Comparison of ENCODE assay signal across 1 cellular context in the genomic region with DNA sequence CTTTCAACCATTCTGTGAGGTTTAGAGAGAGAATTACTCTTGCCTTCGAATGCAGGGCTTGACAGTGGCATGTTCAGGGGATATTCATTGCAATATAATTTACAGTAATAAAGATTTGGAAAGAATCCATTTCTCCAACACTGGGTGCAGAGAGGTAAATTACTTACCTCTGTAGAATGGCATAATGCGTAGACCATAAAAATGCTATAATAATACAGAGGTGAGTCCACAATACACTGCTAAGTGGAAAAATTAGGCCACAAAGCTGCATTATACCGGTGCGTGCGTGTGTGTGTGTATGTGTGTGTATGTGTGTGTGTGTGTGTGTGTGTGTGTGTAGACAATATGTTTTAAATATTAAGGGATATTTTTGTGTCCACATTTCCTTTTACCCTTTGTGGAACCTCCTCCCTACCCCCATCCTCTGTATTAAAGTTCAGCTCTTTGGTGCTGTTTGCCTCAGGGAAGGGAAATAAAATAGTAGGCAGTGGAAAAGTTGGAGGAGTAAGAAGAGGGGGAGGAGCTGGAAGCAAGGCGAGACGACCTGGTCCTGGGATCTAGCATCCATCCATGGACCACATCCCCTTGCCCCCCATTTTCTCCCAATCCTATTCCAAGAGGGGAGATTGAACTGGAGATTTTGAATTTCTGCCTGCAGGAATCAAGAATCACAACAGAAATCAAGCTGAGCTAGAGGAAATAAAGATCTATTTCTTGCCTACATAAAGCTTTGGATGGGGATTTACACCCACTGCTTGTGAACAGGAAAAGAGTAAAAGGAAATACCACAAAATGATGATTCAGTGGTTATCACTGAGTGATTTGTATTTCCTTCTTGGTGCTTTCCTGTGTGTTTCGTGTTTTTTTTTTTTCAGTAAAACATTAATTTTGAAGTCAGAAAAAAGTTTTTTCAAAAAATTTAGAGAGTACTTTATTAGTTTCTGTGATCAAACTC.
TF ChIP-seq lines count a peak whose summit lies in the region.

No MANE protein-coding gene starts in this region.

TF ChIP-seq in K562, 482 proteins besides CTCF, POLR2A, EP300 and RAD21 (continued from another document):
- TF ChIP-seq ZNF395 (CRISPR knock-in tag; IDR thresholded peaks at IDR 0.05): no peak
- TF ChIP-seq RBM17 (IDR thresholded peaks at IDR 0.05; ENCODE audit: borderline replicate concordance, low read depth, low read length): no peak
- TF ChIP-seq, protein P1, sequence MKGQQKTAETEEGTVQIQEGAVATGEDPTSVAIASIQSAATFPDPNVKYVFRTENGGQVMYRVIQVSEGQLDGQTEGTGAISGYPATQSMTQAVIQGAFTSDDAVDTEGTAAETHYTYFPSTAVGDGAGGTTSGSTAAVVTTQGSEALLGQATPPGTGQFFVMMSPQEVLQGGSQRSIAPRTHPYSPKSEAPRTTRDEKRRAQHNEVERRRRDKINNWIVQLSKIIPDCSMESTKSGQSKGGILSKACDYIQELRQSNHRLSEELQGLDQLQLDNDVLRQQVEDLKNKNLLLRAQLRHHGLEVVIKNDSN (CRISPR knock-in tag; IDR thresholded peaks at IDR 0.05): no peak
- no peak for TF ChIP-seq ZEB2 (IDR thresholded peaks at IDR 0.05)
